In the genomic region with DNA sequence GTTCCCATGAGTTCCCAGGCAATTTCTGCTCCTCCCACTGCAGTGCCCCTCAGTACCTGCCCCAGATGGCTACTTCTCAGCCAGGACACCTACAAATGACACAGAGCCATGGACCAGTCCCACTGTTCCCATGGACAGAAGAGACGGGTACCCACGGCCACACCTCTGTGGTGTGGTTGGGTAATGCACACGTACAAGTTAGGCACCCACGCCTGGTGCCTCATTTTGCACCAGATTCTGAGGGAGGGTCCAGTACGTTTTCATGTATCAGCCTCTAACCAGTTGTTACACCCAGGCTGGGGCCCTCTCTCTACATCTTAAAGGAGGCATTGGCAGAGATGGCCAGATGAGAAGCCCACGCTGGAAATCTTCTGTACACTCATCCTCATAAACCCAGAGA, we compare ENCODE assay signal across 1 cellular context.
TF ChIP-seq lines count a peak whose summit lies in the region.

No MANE protein-coding gene starts in this region.

TF ChIP-seq in SK-N-SH treated with all-trans-retinoic acid at 6 μM for 48 hours, 23 proteins besides CTCF, POLR2A, EP300 and RAD21 (continued from another document):
- TF ChIP-seq OSR1 (CRISPR knock-in tag; IDR thresholded peaks at IDR 0.05) (no peak), ESRRG (CRISPR knock-in tag; IDR thresholded peaks at IDR 0.05) (no peak), RARB (CRISPR knock-in tag; IDR thresholded peaks at IDR 0.05) (no peak), ZFP30 (CRISPR knock-in tag; IDR thresholded peaks at IDR 0.05) (no peak), GLIS3 (CRISPR knock-in tag; IDR thresholded peaks at IDR 0.05) (no peak)
- TF ChIP-seq, protein P1, sequence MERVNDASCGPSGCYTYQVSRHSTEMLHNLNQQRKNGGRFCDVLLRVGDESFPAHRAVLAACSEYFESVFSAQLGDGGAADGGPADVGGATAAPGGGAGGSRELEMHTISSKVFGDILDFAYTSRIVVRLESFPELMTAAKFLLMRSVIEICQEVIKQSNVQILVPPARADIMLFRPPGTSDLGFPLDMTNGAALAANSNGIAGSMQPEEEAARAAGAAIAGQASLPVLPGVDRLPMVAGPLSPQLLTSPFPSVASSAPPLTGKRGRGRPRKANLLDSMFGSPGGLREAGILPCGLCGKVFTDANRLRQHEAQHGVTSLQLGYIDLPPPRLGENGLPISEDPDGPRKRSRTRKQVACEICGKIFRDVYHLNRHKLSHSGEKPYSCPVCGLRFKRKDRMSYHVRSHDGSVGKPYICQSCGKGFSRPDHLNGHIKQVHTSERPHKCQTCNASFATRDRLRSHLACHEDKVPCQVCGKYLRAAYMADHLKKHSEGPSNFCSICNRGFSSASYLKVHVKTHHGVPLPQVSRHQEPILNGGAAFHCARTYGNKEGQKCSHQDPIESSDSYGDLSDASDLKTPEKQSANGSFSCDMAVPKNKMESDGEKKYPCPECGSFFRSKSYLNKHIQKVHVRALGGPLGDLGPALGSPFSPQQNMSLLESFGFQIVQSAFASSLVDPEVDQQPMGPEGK (CRISPR knock-in tag; IDR thresholded peaks at IDR 0.05; ENCODE audit: borderline replicate concordance): no peak
TF ChIP-seq in SK-N-SH treated with all-trans-retinoic acid at 6 μM for 48 hours: peak in this region for 0.
